25 cellular contexts compared by ENCODE assay signal in genomic region chr9:6899274-6899673, GRCh38.
DNase-seq lines count a peak whose midpoint lies in the region; ATAC-seq, FAIRE-seq and TF ChIP-seq lines count a peak whose summit lies in the region.
"Had no signal": no experiment of that assay in that cellular context is flagged by ENCODE, and none has a peak within 500 bp of the region (broad histone marks: within the 10 kb centered on the region; RNA-seq: fewer than 3 reads in every experiment).

No MANE protein-coding gene starts in this region.

- H2AFZ ChIP-seq in HepG2 (ENCODE audit: low read length) (no peak overlapping the region), trophoblast cell (ENCODE audit: insufficient read depth, low read length, poor library complexity) (no peak overlapping the region)
- H2AFZ ChIP-seq: PC-9 had no signal

- BruUV-seq in HepG2 (replicated peaks; lab: Mats Ljungman, UMichigan) = no TSS peak

- TF ChIP-seq RAD21 in HepG2 (CRISPR knock-in tag; IDR thresholded peaks at IDR 0.05) = no peak

- H3K4me1 ChIP-seq in HepG2 (ENCODE audit: insufficient read depth, low read length) = peaks cover 100% of the 10 kb centered on the region
- no peaks in the 10 kb centered on the region for H3K4me1 ChIP-seq in SJCRH30
- no peaks in the 10 kb centered on the region for H3K4me1 ChIP-seq in trophoblast cell (ENCODE audit: control insufficient read depth in 1 of 2, insufficient read depth in 2 of 2, low read length in 2 of 2)
- H3K4me1 ChIP-seq: HAP-1, SJSA1 had no signal

- H3K79me1 ChIP-seq in trophoblast cell (ENCODE audit: low read length) = no peaks in the 10 kb centered on the region

- no peak for TF ChIP-seq CTCF in activated CD8-positive, alpha-beta T cell treated with anti-CD3 and anti-CD28 coated beads for 36 hours (IDR thresholded peaks at IDR 0.05)
- TF ChIP-seq CTCF in HepG2 (CRISPR knock-in tag; IDR thresholded peaks at IDR 0.05) = no peak

- peaks cover 58% of the 10 kb centered on the region for H3K4me1 Mint-ChIP-seq in activated CD8-positive, alpha-beta T cell treated with anti-CD3 and anti-CD28 coated beads for 36 hours (ENCODE audit: low read depth)
- H3K4me1 Mint-ChIP-seq in activated CD8-positive, alpha-beta T cell treated with anti-CD3 and anti-CD28 coated beads, Interleukin-2, amount 10 ng/mL, durations not matched to agents 7 days and 5 days (ENCODE audit: low read depth) = peaks cover 48% of the 10 kb centered on the region

- H3K9ac ChIP-seq in HepG2 (ENCODE audit: insufficient read depth, low read depth, low read length) (peak overlapping the region; percentile 72), trophoblast cell (ENCODE audit: low read length) (no peak overlapping the region)

- no peak for ATAC-seq in activated CD8-positive, alpha-beta T cell treated with anti-CD3 and anti-CD28 coated beads for 36 hours
- no peak for ATAC-seq in activated CD8-positive, alpha-beta T cell treated with anti-CD3 and anti-CD28 coated beads, Interleukin-2, amount 10 ng/mL, durations not matched to agents 7 days and 5 days
- peak; percentile 85 for ATAC-seq in HepG2
- ATAC-seq in GM21360 (IDR thresholded peaks at IDR 0.05; ENCODE audit: unreplicated experiment) = no peak
- ATAC-seq: Right ventricle myocardium inferior had no signal

- no peak overlapping the region for H2BK12ac ChIP-seq in trophoblast cell (ENCODE audit: low read length)

- POLR2A ChIA-PET in activated CD8-positive, alpha-beta T cell treated with anti-CD3 and anti-CD28 coated beads for 36 hours (lab: Charles Lee) = no interaction called here
- POLR2A ChIA-PET in activated CD8-positive, alpha-beta T cell treated with anti-CD3 and anti-CD28 coated beads, Interleukin-2, amount 10 ng/mL, durations not matched to agents 7 days and 5 days (lab: Charles Lee) = no interaction called here
- POLR2A ChIA-PET in HepG2 (lab: Yijun Ruan, JAX) = interaction anchor here (0.6 to 3.2 kb wide), 2 partner anchors 21 to 56 kb away, joined by 3 to 16 read pairs; no protein-coding TSS in a partner anchor

- no peaks in the 10 kb centered on the region for H3K9me3 Mint-ChIP-seq in activated CD8-positive, alpha-beta T cell treated with anti-CD3 and anti-CD28 coated beads for 36 hours
- no peaks in the 10 kb centered on the region for H3K9me3 Mint-ChIP-seq in activated CD8-positive, alpha-beta T cell treated with anti-CD3 and anti-CD28 coated beads, Interleukin-2, amount 10 ng/mL, durations not matched to agents 7 days and 5 days (ENCODE audit: insufficient read depth)
- H3K9me3 Mint-ChIP-seq: HFFc6 had no signal

- H3K79me2 ChIP-seq in HepG2 (ENCODE audit: insufficient read depth, low read length) = peaks cover 28% of the 10 kb centered on the region
- no peaks in the 10 kb centered on the region for H3K79me2 ChIP-seq in trophoblast cell (ENCODE audit: control insufficient read depth, insufficient read depth, low read length, poor library complexity)

- DNase-seq in activated CD8-positive, alpha-beta T cell treated with anti-CD3 and anti-CD28 coated beads for 36 hours = peak; percentile 54
- DNase-seq in activated CD8-positive, alpha-beta T cell treated with anti-CD3 and anti-CD28 coated beads, Interleukin-2, amount 10 ng/mL, durations not matched to agents 7 days and 5 days = no peak
- DNase-seq in SW480 (ENCODE audit: low spot score) (peak; percentile 78), HepG2 (ENCODE audit: low spot score) (peak; percentile 94), SJCRH30 (no peak), trophoblast cell (no peak)
- DNase-seq: 8988T; ACHN; GOT3; HFFc6; KBM-7; MV-4-11; NCI-H1105; NCI-H1436 treated with DMSO at 0.1 percent for 48 hours; NCI-H1930; NCI-H2107; NCI-H524; NCI-H774; NK-92 treated with Interleukin-12 subunit alpha and Interleukin-12 subunit beta, amount 100 ng/mL, for 24 hours; PC-9 had no signal

- H3K4me3 ChIP-seq in HepG2 (replicated peaks in 1 of 3; ENCODE audit: insufficient read depth in 1 of 3, low read depth in 2 of 3, low read length in 3 of 3) = no peak overlapping the region; a peak in 1 of 6 replicates
- no peak overlapping the region for H3K4me3 ChIP-seq in SJCRH30
- no peak overlapping the region for H3K4me3 ChIP-seq in trophoblast cell (ENCODE audit: low read depth, low read length)
- H3K4me3 ChIP-seq: HAP-1, PC-9, SJSA1 had no signal

- H2AK5ac ChIP-seq in trophoblast cell (ENCODE audit: low read length) = no peak overlapping the region

- intact Hi-C loops in activated CD8-positive, alpha-beta T cell treated with anti-CD3 and anti-CD28 coated beads for 36 hours (cut with micrococcal nuclease) = no loop called here
- intact Hi-C loops in HepG2 (cut with micrococcal nuclease; ENCODE audit: unreplicated experiment) = loop anchor here (5.0 kb wide), 1 partner anchor 1272 kb away; the partner anchor contains the start of gene RIC1

- H3K27ac Mint-ChIP-seq in activated CD8-positive, alpha-beta T cell treated with anti-CD3 and anti-CD28 coated beads for 36 hours = no peak overlapping the region
- no peak overlapping the region for H3K27ac Mint-ChIP-seq in activated CD8-positive, alpha-beta T cell treated with anti-CD3 and anti-CD28 coated beads, Interleukin-2, amount 10 ng/mL, durations not matched to agents 7 days and 5 days
- H3K27ac Mint-ChIP-seq: HFFc6 had no signal

- H3K4me2 ChIP-seq in HepG2 (ENCODE audit: low read depth, low read length) (peak overlapping the region; percentile 61), trophoblast cell (ENCODE audit: low read length) (no peak overlapping the region)
- H3K4me2 ChIP-seq: PC-9 had no signal

- no peaks in the 10 kb centered on the region for H4K20me1 ChIP-seq in HepG2 (ENCODE audit: insufficient read depth, low read length)

- no peak overlapping the region for H2BK120ac ChIP-seq in trophoblast cell (ENCODE audit: insufficient read depth, low read length, poor library complexity)

- peak; percentile 77 to 83; a peak in 3 of 4 replicates for TF ChIP-seq EP300 in HepG2 (IDR thresholded peaks at IDR 0.05; ENCODE audit: low read depth in 2 of 2, low read length in 2 of 2)
- TF ChIP-seq EP300 in HepG2 (CRISPR knock-in tag; IDR thresholded peaks at IDR 0.05; ENCODE audit: borderline replicate concordance) = peak; percentile 57; the same call in 1 of the 2 replicates

- H4K8ac ChIP-seq in trophoblast cell (ENCODE audit: low read depth, low read length) = no peak overlapping the region

- no peak for FAIRE-seq in HepG2 (lab: Jason Lieb, UNC)
- FAIRE-seq: G401.6 had no signal

- no peak overlapping the region for H4K12ac ChIP-seq in trophoblast cell (ENCODE audit: low read depth, low read length)

- CTCF ChIA-PET in activated CD8-positive, alpha-beta T cell treated with anti-CD3 and anti-CD28 coated beads for 36 hours (lab: Charles Lee) = no interaction called here
- CTCF ChIA-PET in activated CD8-positive, alpha-beta T cell treated with anti-CD3 and anti-CD28 coated beads, Interleukin-2, amount 10 ng/mL, durations not matched to agents 7 days and 5 days (lab: Charles Lee) = no interaction called here
- CTCF ChIA-PET in HepG2 (lab: Yijun Ruan, JAX; ENCODE audit: low intra/inter-chr PET ratio, low total read pairs) = no interaction called here

- H3K4ac ChIP-seq in trophoblast cell (ENCODE audit: low read depth, low read length) = no peak overlapping the region

- 0% methylated on average over 1 of the region's 1 CpG for WGBS in HepG2 (ENCODE audit: low lambda C conversion rate)
- WGBS in trophoblast cell (ENCODE audit: extremely low coverage, insufficient coverage, insufficient read length) = no CpG with 5 or more reads among the region's 1 CpG

- H3K36me3 ChIP-seq in HepG2 (replicated peaks in 1 of 2; ENCODE audit: control insufficient read depth in 1 of 2, insufficient read depth in 2 of 2, low read length in 2 of 2) = peaks cover 0 to 7% of the 10 kb centered on the region in 2 experiments; a peak in 1 of 5 replicates
- no peaks in the 10 kb centered on the region for H3K36me3 ChIP-seq in SJCRH30
- no peaks in the 10 kb centered on the region for H3K36me3 ChIP-seq in trophoblast cell (ENCODE audit: control insufficient read depth in 1 of 2, insufficient read depth in 2 of 2, low read length in 2 of 2)
- H3K36me3 ChIP-seq: HAP-1, SJSA1 had no signal

- H3K36me3 Mint-ChIP-seq in activated CD8-positive, alpha-beta T cell treated with anti-CD3 and anti-CD28 coated beads for 36 hours (ENCODE audit: low read depth) = peaks cover 34% of the 10 kb centered on the region
- H3K36me3 Mint-ChIP-seq in activated CD8-positive, alpha-beta T cell treated with anti-CD3 and anti-CD28 coated beads, Interleukin-2, amount 10 ng/mL, durations not matched to agents 7 days and 5 days (ENCODE audit: low read depth) = peaks cover 42% of the 10 kb centered on the region

- H3K9me3 ChIP-seq in HepG2 (ENCODE audit: low read length) (no peaks in the 10 kb centered on the region), SJCRH30 (replicated peaks) (no peaks in the 10 kb centered on the region), trophoblast cell (ENCODE audit: insufficient read depth, low read depth, low read length) (no peaks in the 10 kb centered on the region)
- H3K9me3 ChIP-seq: HAP-1, SJSA1 had no signal

- H4K91ac ChIP-seq in trophoblast cell (ENCODE audit: low read depth, low read length) = no peak overlapping the region

- H3K23ac ChIP-seq in trophoblast cell (ENCODE audit: low read length) = no peak overlapping the region

- no peak overlapping the region for H2BK5ac ChIP-seq in trophoblast cell (ENCODE audit: low read depth, low read length, poor library complexity)

- H3K4me3 Mint-ChIP-seq in activated CD8-positive, alpha-beta T cell treated with anti-CD3 and anti-CD28 coated beads for 36 hours = no peak overlapping the region
- no peak overlapping the region for H3K4me3 Mint-ChIP-seq in activated CD8-positive, alpha-beta T cell treated with anti-CD3 and anti-CD28 coated beads, Interleukin-2, amount 10 ng/mL, durations not matched to agents 7 days and 5 days
- H3K4me3 Mint-ChIP-seq: HFFc6 had no signal

- peak overlapping the region; percentile 99 for H3K27ac ChIP-seq in HepG2 (ENCODE audit: extremely low read length, insufficient read depth, low read length)
- H3K27ac ChIP-seq in SJCRH30 = no peak overlapping the region
- no peak overlapping the region for H3K27ac ChIP-seq in trophoblast cell (ENCODE audit: low read depth, low read length)
- H3K27ac ChIP-seq: PC-9, SJSA1 had no signal

- TF ChIP-seq POLR2A in HepG2 (IDR thresholded peaks at IDR 0.05; ENCODE audit: insufficient read depth in 1 of 2, low read depth in 2 of 2, low read length in 2 of 2) = 0 out of 4 replicates have a peak, but pooled peaks of 1 of the 2 experiments have one; percentile 32

- in situ Hi-C loops in HepG2 (cut with HindIII; ENCODE audit: extremely low pct_ligation_motif_present, low pct_unique_long_range_greater_than_20kb) = no loop called here

- no peak overlapping the region for H3K18ac ChIP-seq in trophoblast cell (ENCODE audit: low read length)

- no peaks in the 10 kb centered on the region for H3K27me3 ChIP-seq in HepG2 (ENCODE audit: control insufficient read depth in 1 of 2, insufficient read depth in 2 of 2, low read length in 2 of 2)
- H3K27me3 ChIP-seq in SJCRH30 = no peaks in the 10 kb centered on the region
- H3K27me3 ChIP-seq in trophoblast cell (ENCODE audit: insufficient read depth, low read length) = no peaks in the 10 kb centered on the region
- H3K27me3 ChIP-seq: SJSA1 had no signal

- H3K14ac ChIP-seq in trophoblast cell (ENCODE audit: low read length) = no peak overlapping the region

- no peaks in the 10 kb centered on the region for H3K27me3 Mint-ChIP-seq in activated CD8-positive, alpha-beta T cell treated with anti-CD3 and anti-CD28 coated beads for 36 hours
- H3K27me3 Mint-ChIP-seq in activated CD8-positive, alpha-beta T cell treated with anti-CD3 and anti-CD28 coated beads, Interleukin-2, amount 10 ng/mL, durations not matched to agents 7 days and 5 days (ENCODE audit: low read depth) = no peaks in the 10 kb centered on the region

Comparison
In these comparisons a context has a peak if more than half of its experiments do, and no peak if none do; other contexts are left out.
1. DNase-seq: peak in activated CD8-positive, alpha-beta T cell treated with anti-CD3 and anti-CD28 coated beads for 36 hours (single experiment), SW480 (single experiment) and HepG2 (single experiment); none in activated CD8-positive, alpha-beta T cell treated with anti-CD3 and anti-CD28 coated beads, Interleukin-2, amount 10 ng/mL, durations not matched to agents 7 days and 5 days (single experiment), SJCRH30 (0 of 2) and trophoblast cell (0 of 2).